Comparison of ENCODE assay signal across 14 cellular contexts in the genomic region with DNA sequence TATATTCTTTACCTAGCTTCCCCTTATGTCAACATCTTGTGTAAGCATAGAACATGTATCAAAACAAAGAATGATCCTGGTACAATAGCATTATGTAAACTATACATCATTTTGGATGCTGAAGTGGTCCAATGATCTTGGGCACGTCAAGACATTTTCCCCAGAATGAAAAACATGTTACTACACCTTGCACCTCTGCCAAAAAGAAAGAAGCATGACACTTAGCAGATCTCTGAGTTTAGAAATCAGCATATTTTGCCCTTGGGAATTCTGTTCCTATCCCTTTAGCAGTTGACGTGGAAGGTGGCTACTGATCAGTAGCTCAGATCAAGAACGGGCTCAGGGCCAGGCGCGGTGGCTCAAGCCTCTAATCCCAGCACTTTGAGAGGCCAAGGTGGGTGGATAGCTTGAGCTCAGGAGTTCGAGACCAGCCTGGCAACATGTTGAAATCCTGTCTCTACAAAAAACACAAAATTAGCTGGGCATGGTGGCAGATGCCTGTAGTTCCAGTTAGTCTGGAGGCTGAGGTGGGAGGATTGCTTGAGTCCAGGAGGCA.
"Had no signal": no experiment of that assay in that cellular context is flagged by ENCODE, and none has a peak within 500 bp of the region (broad histone marks: within the 10 kb centered on the region; RNA-seq: fewer than 3 reads in every experiment).

No MANE protein-coding gene starts in this region.

- H3K9me3 ChIP-seq: ascending aorta, colonic mucosa, stomach, thyroid gland, vagina had no signal

- ATAC-seq: activated CD4-positive, CD25-positive, alpha-beta regulatory T cell treated with anti-CD3 and anti-CD28 coated beads, Interleukin-2, amount 50 U/mL, for 24 hours; activated T-cell treated with anti-CD3 and anti-CD28 coated beads, Interleukin-2, amount 50 U/mL, for 4 hours had no signal

- H3K9me3 Mint-ChIP-seq: activated T-cell treated with anti-CD3 and anti-CD28 coated beads, Interleukin-2, amount 50 U/mL, for 4 hours; mesothelial cell of epicardium had no signal

- H3K27ac Mint-ChIP-seq: mesothelial cell of epicardium had no signal

- H3K4me3 ChIP-seq: colonic mucosa, stomach, thyroid gland, vagina had no signal

- H3K27me3 ChIP-seq: ascending aorta, colonic mucosa, stomach, thyroid gland, vagina had no signal

- H3K27ac ChIP-seq: ascending aorta, colonic mucosa, stomach, thyroid gland, vagina had no signal

- H3K36me3 Mint-ChIP-seq: mesothelial cell of epicardium had no signal

- H3K4me1 ChIP-seq: colonic mucosa had no signal

- DNase-seq: activated gamma-delta T cell treated with Interleukin-2 at 50 U/mL for 16 hours; activated T-cell treated with anti-CD3 and anti-CD28 coated beads, Interleukin-2, amount 50 U/mL, for 4 hours; colonic mucosa; effector CD4-positive, alpha-beta T cell; kidney glomerular epithelial cell; stimulated activated CD4-positive, alpha-beta T cell treated with anti-CD3 and anti-CD28 coated beads, Interleukin-4, amount 100 ng/mL, for 1 hour; stimulated activated CD8-positive, alpha-beta memory T cell treated with anti-CD3 and anti-CD28 coated beads, Interleukin-4, amount 100 ng/mL, for 48 hours; stomach; SW 1271; thyroid gland had no signal

- H3K36me3 ChIP-seq: ascending aorta, colonic mucosa, stomach, thyroid gland, vagina had no signal
